In the genomic region with DNA sequence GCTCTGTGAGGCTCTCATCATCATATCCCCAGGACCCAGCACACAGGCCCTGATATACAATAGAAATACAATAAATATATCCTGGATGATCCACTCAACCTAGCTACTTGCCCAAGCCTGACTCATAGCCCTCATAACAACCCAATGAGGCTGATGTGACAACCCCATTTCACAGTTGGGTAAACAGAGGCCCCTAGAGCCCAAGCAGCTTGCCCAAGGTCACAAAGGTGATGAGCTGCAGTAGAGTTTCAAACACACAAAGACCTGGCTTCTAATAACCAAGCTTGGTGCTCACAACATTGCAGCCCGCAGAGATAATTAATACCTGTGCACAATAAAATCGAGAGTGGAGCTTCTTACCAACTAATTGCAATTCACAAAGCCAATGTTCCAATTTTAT, we compare ENCODE assay signal across 12 cellular contexts. TPM values are rescaled to one million over a fixed set of nuclear protein-coding genes. Genes with fewer than 3 reads are reported as not detected.
A peak's percentile ranks its signal among the peaks of the same experiment; 100 is the strongest.
DNase-seq lines count a peak whose midpoint lies in the region; ATAC-seq and TF ChIP-seq lines count a peak whose summit lies in the region.
"Had no signal": no experiment of that assay in that cellular context is flagged by ENCODE, and none has a peak within 500 bp of the region (broad histone marks: within the 10 kb centered on the region; RNA-seq: fewer than 3 reads in every experiment).

No MANE protein-coding gene starts in this region.

- in situ Hi-C loops in KBM-7 (cut with MboI; ENCODE audit: low pct_unique_long_range_greater_than_20kb, low sequenced_read_pairs): no loop called here

- CTCF ChIA-PET in activated CD4-positive, alpha-beta T cell treated with anti-CD3 and anti-CD28 coated beads, Interleukin-2, amount 10 ng/mL, durations not matched to agents 7 days and 5 days (lab: Charles Lee): interaction anchor here (1.0 to 4.9 kb wide), 7 partner anchors 12 to 262 kb away, joined by 3 to 20 read pairs (median 6); no protein-coding TSS in a partner anchor

- DNase-seq in activated CD4-positive, alpha-beta T cell treated with anti-CD3 and anti-CD28 coated beads, Interleukin-2, amount 10 ng/mL, durations not matched to agents 7 days and 5 days: no peak
- no peak for DNase-seq in activated CD4-positive, alpha-beta T cell treated with anti-CD3 and anti-CD28 coated beads for 1 hour
- peak; percentile 97 for DNase-seq in NCI-H69 (lab: John Stamatoyannopoulos, UW)
- DNase-seq in ascending aorta (ENCODE audit: low spot score in 2 of 2): no peak
- no peak for DNase-seq in stimulated activated naive B cell treated with anti-CD40 and anti-IgM and Interleukin-4, amounts not matched to agents 10 μg/mL and 1 μg/mL and 100 μg/mL, for 72 hours
- DNase-seq in anterior cingulate cortex (lab: John Stamatoyannopoulos, UW): no peak
- DNase-seq in KBM-7: no peak
- DNase-seq: activated CD8-positive, alpha-beta memory T cell treated with anti-CD3 and anti-CD28 coated beads for 24 hours; DMS79 treated with DMSO at 0.1 percent for 48 hours; left colon had no signal

- peak overlapping the region; percentile 91 for H3K27ac Mint-ChIP-seq in activated CD4-positive, alpha-beta T cell treated with anti-CD3 and anti-CD28 coated beads, Interleukin-2, amount 10 ng/mL, durations not matched to agents 7 days and 5 days
- H3K27ac Mint-ChIP-seq in stimulated activated naive B cell treated with anti-CD40 and anti-IgM and Interleukin-4, amounts not matched to agents 10 μg/mL and 1 μg/mL and 100 μg/mL, for 72 hours: peak overlapping the region; percentile 98

- H3K4me3 ChIP-seq in ascending aorta: no peak overlapping the region

- peak overlapping the region; percentile 99 for H3K4me3 Mint-ChIP-seq in activated CD4-positive, alpha-beta T cell treated with anti-CD3 and anti-CD28 coated beads, Interleukin-2, amount 10 ng/mL, durations not matched to agents 7 days and 5 days
- peak overlapping the region; percentile 46 to 99 for H3K4me3 Mint-ChIP-seq in stimulated activated naive B cell treated with anti-CD40 and anti-IgM and Interleukin-4, amounts not matched to agents 10 μg/mL and 1 μg/mL and 100 μg/mL, for 72 hours

- intact Hi-C loops in ascending aorta (cut with DNase I): loop anchor here (10.0 kb wide), 2 partner anchors 764 to 1764 kb away; a partner anchor contains a TSS

- no peaks in the 10 kb centered on the region for H3K27me3 Mint-ChIP-seq in activated CD4-positive, alpha-beta T cell treated with anti-CD3 and anti-CD28 coated beads, Interleukin-2, amount 10 ng/mL, durations not matched to agents 7 days and 5 days
- H3K27me3 Mint-ChIP-seq in stimulated activated naive B cell treated with anti-CD40 and anti-IgM and Interleukin-4, amounts not matched to agents 10 μg/mL and 1 μg/mL and 100 μg/mL, for 72 hours: no peaks in the 10 kb centered on the region

- no peaks in the 10 kb centered on the region for H3K36me3 ChIP-seq in ascending aorta

- peaks cover 73% of the 10 kb centered on the region for H3K36me3 Mint-ChIP-seq in activated CD4-positive, alpha-beta T cell treated with anti-CD3 and anti-CD28 coated beads, Interleukin-2, amount 10 ng/mL, durations not matched to agents 7 days and 5 days (ENCODE audit: low read depth)
- H3K36me3 Mint-ChIP-seq in stimulated activated naive B cell treated with anti-CD40 and anti-IgM and Interleukin-4, amounts not matched to agents 10 μg/mL and 1 μg/mL and 100 μg/mL, for 72 hours: peaks cover 41 to 69% of the 10 kb centered on the region in 2 donors

- peak overlapping the region; percentile 86 to 96 for H3K27ac ChIP-seq in ascending aorta

- peaks cover 72% of the 10 kb centered on the region for H3K4me1 Mint-ChIP-seq in activated CD4-positive, alpha-beta T cell treated with anti-CD3 and anti-CD28 coated beads, Interleukin-2, amount 10 ng/mL, durations not matched to agents 7 days and 5 days
- H3K4me1 Mint-ChIP-seq in stimulated activated naive B cell treated with anti-CD40 and anti-IgM and Interleukin-4, amounts not matched to agents 10 μg/mL and 1 μg/mL and 100 μg/mL, for 72 hours: peaks cover 58 to 80% of the 10 kb centered on the region in 2 donors

- no peak for ATAC-seq in stimulated activated naive B cell treated with anti-CD40 and anti-IgM and Interleukin-4, amounts not matched to agents 10 μg/mL and 1 μg/mL and 100 μg/mL, for 72 hours (replicated peaks)
- ATAC-seq in GM21360 (IDR thresholded peaks at IDR 0.05; ENCODE audit: unreplicated experiment): no peak
- ATAC-seq: HCT116, left colon had no signal

- no peaks in the 10 kb centered on the region for H3K9me3 ChIP-seq in ascending aorta

- no peaks in the 10 kb centered on the region for H3K27me3 ChIP-seq in ascending aorta

- H3K9me3 Mint-ChIP-seq in activated CD4-positive, alpha-beta T cell treated with anti-CD3 and anti-CD28 coated beads, Interleukin-2, amount 10 ng/mL, durations not matched to agents 7 days and 5 days: no peaks in the 10 kb centered on the region
- H3K9me3 Mint-ChIP-seq in stimulated activated naive B cell treated with anti-CD40 and anti-IgM and Interleukin-4, amounts not matched to agents 10 μg/mL and 1 μg/mL and 100 μg/mL, for 72 hours: no peaks in the 10 kb centered on the region

- POLR2A ChIA-PET in activated CD4-positive, alpha-beta T cell treated with anti-CD3 and anti-CD28 coated beads, Interleukin-2, amount 10 ng/mL, durations not matched to agents 7 days and 5 days (lab: Charles Lee): no interaction called here

- TF ChIP-seq CTCF in ascending aorta (IDR thresholded peaks at IDR 0.05): no peak

- H3K4me1 ChIP-seq in ascending aorta: peaks cover 20 to 50% of the 10 kb centered on the region in 2 donors

RNA-seq across cellular contexts. Expression of a gene that starts 3.2 kb away (rescaled TPM):
- 100 to 1,000 TPM; 300 to 364 TPM for total RNA-seq in activated CD4-positive, alpha-beta T cell treated with anti-CD3 and anti-CD28 coated beads, Interleukin-2, amount 10 ng/mL, durations not matched to agents 7 days and 5 days
- total RNA-seq in ascending aorta: 87.9 TPM
